In genomic region chr9:6630502-6631206, GRCh38 we compare ENCODE assay signal across 1 cellular context.
TF ChIP-seq lines count a peak whose summit lies in the region.

No MANE protein-coding gene starts in this region.

TF ChIP-seq in GM12878, 131 proteins besides CTCF, POLR2A, EP300 and RAD21 (continued from another document and continues in another):
- TF ChIP-seq NFIC (IDR thresholded peaks at IDR 0.05; ENCODE audit: low read depth, low read length) (no peak; the same call in 1 of the 2 replicates), USF2 (IDR thresholded peaks at IDR 0.05; ENCODE audit: borderline replicate concordance, low read depth, low read length) (no peak; the same call in 1 of the 2 replicates), JUNB (IDR thresholded peaks at IDR 0.05) (0 out of 2 replicates have a peak, but pooled peaks have one; percentile 6), HDGF (IDR thresholded peaks at IDR 0.05) (0 out of 2 replicates have a peak, but pooled peaks have one; percentile 51), ZNF687 (IDR thresholded peaks at IDR 0.05) (peak; percentile 89), BCL11A (IDR thresholded peaks at IDR 0.05; ENCODE audit: low read depth, low read length) (no peak), EGR1 (IDR thresholded peaks at IDR 0.05; ENCODE audit: borderline replicate concordance in 1 of 2, low read depth in 2 of 2, low read length in 2 of 2) (no peak), KLF5 (IDR thresholded peaks at IDR 0.05; ENCODE audit: partially characterized antibody) (no peak), ZBED1 (IDR thresholded peaks at IDR 0.05; ENCODE audit: borderline replicate concordance) (no peak), NR2C1 (IDR thresholded peaks at IDR 0.05) (no peak), POLR2AphosphoS5 (IDR thresholded peaks at IDR 0.05; ENCODE audit: low read length) (peak; percentile 82), SIN3A (IDR thresholded peaks at IDR 0.05; ENCODE audit: low read depth, low read length) (no peak), POLR2AphosphoS2 (IDR thresholded peaks at IDR 0.05; ENCODE audit: low read depth, low read length) (no peak), ZZZ3 (IDR thresholded peaks at IDR 0.05; ENCODE audit: control insufficient read depth, insufficient read length, low read depth) (no peak), SUPT20H (IDR thresholded peaks at IDR 0.05; ENCODE audit: borderline replicate concordance, control insufficient read depth, low read depth, low read length) (no peak), BCLAF1 (IDR thresholded peaks at IDR 0.05) (no peak), CHD1 (IDR thresholded peaks at IDR 0.05; ENCODE audit: low read depth, low read length) (no peak), HDAC6 (IDR thresholded peaks at IDR 0.05; ENCODE audit: unreplicated experiment) (no peak), TCF12 (IDR thresholded peaks at IDR 0.05; ENCODE audit: low read depth, low read length) (no peak), ETV6 (conservative IDR thresholded peaks at IDR 0.05 in 1 of 2, IDR thresholded peaks at IDR 0.05 in 1 of 2; ENCODE audit: borderline replicate concordance in 1 of 2, low read depth in 1 of 2) (0 out of 4 replicates have a peak, but pooled peaks of 1 of the 2 experiments have one; percentile 21), ZNF207 (IDR thresholded peaks at IDR 0.05; ENCODE audit: borderline replicate concordance) (no peak), PAX8 (IDR thresholded peaks at IDR 0.05) (no peak), ZBTB33 (IDR thresholded peaks at IDR 0.05) (no peak), TAF1 (IDR thresholded peaks at IDR 0.05; ENCODE audit: borderline replicate concordance, low read depth, low read length) (peak; percentile 67; the same call in 1 of the 2 replicates), RUNX3 (IDR thresholded peaks at IDR 0.05; ENCODE audit: low read length) (peak; percentile 90), CBFB (IDR thresholded peaks at IDR 0.05; ENCODE audit: low read depth) (no peak), SMAD1 (IDR thresholded peaks at IDR 0.05; ENCODE audit: low read depth, partially characterized antibody) (no peak), MLLT1 (IDR thresholded peaks at IDR 0.05) (peak; percentile 53), BMI1 (IDR thresholded peaks at IDR 0.05; ENCODE audit: borderline replicate concordance) (no peak), SRF (IDR thresholded peaks at IDR 0.05; ENCODE audit: low read depth in 2 of 2, low read length in 2 of 2) (no peak), HSF1 (IDR thresholded peaks at IDR 0.05; ENCODE audit: low read depth, low read length) (no peak), IRF3 (IDR thresholded peaks at IDR 0.05) (no peak), EED (IDR thresholded peaks at IDR 0.05; ENCODE audit: low read depth) (no peak), SP1 (IDR thresholded peaks at IDR 0.05; ENCODE audit: low read depth, low read length) (no peak), YY1 (IDR thresholded peaks at IDR 0.05; ENCODE audit: low read depth, low read length) (no peak), CUX1 (IDR thresholded peaks at IDR 0.05; ENCODE audit: insufficient replicate concordance, low read depth, low read length) (no peak), SUZ12 (IDR thresholded peaks at IDR 0.05; ENCODE audit: unreplicated experiment) (no peak), JUND (IDR thresholded peaks at IDR 0.05; ENCODE audit: low read depth, low read length) (no peak), PBX3 (IDR thresholded peaks at IDR 0.05; ENCODE audit: insufficient replicate concordance, low read depth, low read length) (peak; percentile 88), MYB (IDR thresholded peaks at IDR 0.05; ENCODE audit: borderline replicate concordance, low read depth, low read length) (no peak)
